ENCODE assay signal across 26 cellular contexts in the genomic region with DNA sequence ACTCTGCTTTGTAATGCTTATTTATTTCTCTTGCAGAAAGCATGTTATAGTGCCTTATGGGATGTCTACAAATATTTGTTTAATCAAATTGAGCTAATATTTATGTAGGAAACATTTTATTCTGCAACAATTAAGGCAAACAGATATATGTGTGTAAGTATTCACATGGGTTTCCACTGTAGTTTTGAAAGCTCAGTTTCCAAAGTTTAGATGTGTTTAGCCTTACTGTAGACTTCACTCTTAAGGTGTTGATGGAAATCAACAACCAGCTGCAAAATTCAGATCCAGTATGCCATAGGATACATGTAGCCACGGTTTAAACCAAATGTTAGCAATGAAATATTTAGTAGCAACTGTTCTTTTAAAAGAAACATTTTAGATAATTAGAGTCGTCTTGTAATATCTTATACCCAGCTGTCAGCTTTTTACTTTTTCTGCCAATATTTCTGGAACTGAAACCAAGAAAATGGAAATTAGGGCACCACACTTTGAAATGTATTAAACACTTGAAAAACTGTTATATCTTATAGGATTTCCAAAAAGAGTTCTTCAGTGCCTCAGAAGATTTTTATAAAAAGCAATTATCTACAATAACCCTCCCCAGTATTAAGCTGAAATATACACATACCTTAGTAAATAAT. TPM values are rescaled to one million over a fixed set of nuclear protein-coding genes. Genes with fewer than 3 reads are reported as not detected.
DNase-seq lines count a peak whose midpoint lies in the region; ATAC-seq, FAIRE-seq and TF ChIP-seq lines count a peak whose summit lies in the region.
"Had no signal": no experiment of that assay in that cellular context is flagged by ENCODE, and none has a peak within 500 bp of the region (broad histone marks: within the 10 kb centered on the region; RNA-seq: fewer than 3 reads in every experiment).

No MANE protein-coding gene starts in this region.

- peaks cover 8 to 19% of the 10 kb centered on the region in 2 donors for H3K36me3 Mint-ChIP-seq in stimulated activated naive B cell treated with anti-CD40 and anti-IgM and Interleukin-4, amounts not matched to agents 10 μg/mL and 1 μg/mL and 100 μg/mL, for 72 hours
- H3K36me3 Mint-ChIP-seq in glutamatergic neuron (ENCODE audit: unreplicated experiment), result no peaks in the 10 kb centered on the region

- H3K4me1 Mint-ChIP-seq in stimulated activated naive B cell treated with anti-CD40 and anti-IgM and Interleukin-4, amounts not matched to agents 10 μg/mL and 1 μg/mL and 100 μg/mL, for 72 hours, result peaks cover 21 to 76% of the 10 kb centered on the region in 2 donors
- H3K4me1 Mint-ChIP-seq in glutamatergic neuron (ENCODE audit: low read depth, unreplicated experiment), result peaks cover 5% of the 10 kb centered on the region

- H3K4me3 Mint-ChIP-seq in stimulated activated naive B cell treated with anti-CD40 and anti-IgM and Interleukin-4, amounts not matched to agents 10 μg/mL and 1 μg/mL and 100 μg/mL, for 72 hours, result peak overlapping the region; percentile 17 to 47
- H3K4me3 Mint-ChIP-seq in glutamatergic neuron (ENCODE audit: unreplicated experiment), result no peak overlapping the region
- H3K4me3 Mint-ChIP-seq: activated CD4-positive, alpha-beta T cell treated with anti-CD3 and anti-CD28 coated beads, Interleukin-2, amount 10 ng/mL, durations not matched to agents 24 days and 14 days; activated naive CD4-positive, alpha-beta T cell treated with anti-CD3 and anti-CD28 coated beads for 36 hours; CD4-positive, alpha-beta memory T cell; stimulated activated naive CD8-positive, alpha-beta T cell treated with anti-CD3 and anti-CD28 coated beads, Interleukin-15, amount 100 ng/mL, for 72 hours; T-helper 1 cell treated with Interleukin-12 subunit alpha and Interleukin-12 subunit beta and Interleukin-4 antibody, amounts not matched to agents 30 μg/mL and 1 μg/mL, for 36 hours had no signal

- DNase-seq in H54 (ENCODE audit: insufficient read length, low spot score) (no peak), NAMALWA (ENCODE audit: low spot score) (peak; percentile 65), glutamatergic neuron (no peak), AG08396 (ENCODE audit: low spot score) (no peak)
- DNase-seq in stimulated activated naive B cell treated with anti-CD40 and anti-IgM and Interleukin-4, amounts not matched to agents 10 μg/mL and 1 μg/mL and 100 μg/mL, for 72 hours, result no peak
- DNase-seq: activated CD4-positive, alpha-beta T cell treated with anti-CD3 and anti-CD28 coated beads, Interleukin-2, amount 10 ng/mL, durations not matched to agents 24 days and 14 days; activated naive CD4-positive, alpha-beta T cell treated with anti-CD3 and anti-CD28 coated beads for 36 hours; amniotic stem cell; CD4-positive, alpha-beta memory T cell; DMS153; effector CD4-positive, alpha-beta T cell; GDM1; IMR-90; left cardiac atrium; mammary epithelial cell; NCI-H1417; NCI-H2081 treated with DMSO at 0.1 percent for 48 hours; right lobe of liver; stimulated activated CD4-positive, alpha-beta T cell treated with anti-CD3 and anti-CD28 coated beads, Interleukin-15, amount 100 ng/mL, for 24 hours; stimulated activated naive CD8-positive, alpha-beta T cell treated with anti-CD3 and anti-CD28 coated beads, Interleukin-15, amount 100 ng/mL, for 72 hours; tibial artery had no signal

- peaks cover 4 to 9% of the 10 kb centered on the region in 2 donors for H3K9me3 Mint-ChIP-seq in stimulated activated naive B cell treated with anti-CD40 and anti-IgM and Interleukin-4, amounts not matched to agents 10 μg/mL and 1 μg/mL and 100 μg/mL, for 72 hours
- H3K9me3 Mint-ChIP-seq in glutamatergic neuron (ENCODE audit: unreplicated experiment), result peaks cover 2% of the 10 kb centered on the region

- TF ChIP-seq CTCF in glutamatergic neuron (IDR thresholded peaks at IDR 0.05; ENCODE audit: partially characterized antibody, unreplicated experiment), result no peak

- no peak for TF ChIP-seq POLR2A in H54 (IDR thresholded peaks at IDR 0.05; ENCODE audit: low read depth, low read length)

- H3K27ac Mint-ChIP-seq in stimulated activated naive B cell treated with anti-CD40 and anti-IgM and Interleukin-4, amounts not matched to agents 10 μg/mL and 1 μg/mL and 100 μg/mL, for 72 hours, result no peak overlapping the region
- no peak overlapping the region for H3K27ac Mint-ChIP-seq in glutamatergic neuron (ENCODE audit: unreplicated experiment)
- H3K27ac Mint-ChIP-seq: activated CD4-positive, alpha-beta T cell treated with anti-CD3 and anti-CD28 coated beads, Interleukin-2, amount 10 ng/mL, durations not matched to agents 24 days and 14 days; activated naive CD4-positive, alpha-beta T cell treated with anti-CD3 and anti-CD28 coated beads for 36 hours; stimulated activated naive CD8-positive, alpha-beta T cell treated with anti-CD3 and anti-CD28 coated beads, Interleukin-15, amount 100 ng/mL, for 72 hours; T-helper 1 cell treated with Interleukin-12 subunit alpha and Interleukin-12 subunit beta and Interleukin-4 antibody, amounts not matched to agents 30 μg/mL and 1 μg/mL, for 36 hours had no signal

- peak; percentile 55 for FAIRE-seq in H54 (lab: Jason Lieb, UNC)
- FAIRE-seq: H1 had no signal

- no peaks in the 10 kb centered on the region for H3K27me3 Mint-ChIP-seq in stimulated activated naive B cell treated with anti-CD40 and anti-IgM and Interleukin-4, amounts not matched to agents 10 μg/mL and 1 μg/mL and 100 μg/mL, for 72 hours
- H3K27me3 Mint-ChIP-seq in glutamatergic neuron (ENCODE audit: unreplicated experiment), result no peaks in the 10 kb centered on the region
- H3K27me3 Mint-ChIP-seq: CD4-positive, alpha-beta memory T cell; stimulated activated naive CD8-positive, alpha-beta T cell treated with anti-CD3 and anti-CD28 coated beads, Interleukin-15, amount 100 ng/mL, for 72 hours had no signal

- ATAC-seq in GM18511 (IDR thresholded peaks at IDR 0.05; ENCODE audit: unreplicated experiment) (peak; percentile 60), HG03442 (IDR thresholded peaks at IDR 0.05; ENCODE audit: unreplicated experiment) (no peak)
- no peak for ATAC-seq in stimulated activated naive B cell treated with anti-CD40 and anti-IgM and Interleukin-4, amounts not matched to agents 10 μg/mL and 1 μg/mL and 100 μg/mL, for 72 hours (replicated peaks)
- ATAC-seq: left cardiac atrium; Panc1; right lobe of liver; stimulated activated naive CD8-positive, alpha-beta T cell treated with anti-CD3 and anti-CD28 coated beads, Interleukin-15, amount 100 ng/mL, for 72 hours had no signal

RNA-seq across cellular contexts. Expression of a gene that starts 18.5 kb away (rescaled TPM):
- total RNA-seq in glutamatergic neuron (ENCODE audit: unreplicated experiment), result 20.0 TPM
